ENCODE assay signal across 8 cellular contexts in genomic region chr9:61853624-61854261, GRCh38.
DNase-seq lines count a peak whose midpoint lies in the region; ATAC-seq and TF ChIP-seq lines count a peak whose summit lies in the region.
"Not testable (repeated sequence)": the region's sequence is repeated elsewhere in the genome, so short reads cannot be mapped to it uniquely, and the experiment has no call there.

No MANE protein-coding gene starts in this region.

- peak overlapping the region in 1 of 4 donors; percentile 20 for H3K27ac ChIP-seq in gastrocnemius medialis

- not testable (repeated sequence) for H3K4me1 ChIP-seq in gastrocnemius medialis

- peak; percentile 69 to 79 for DNase-seq in activated CD4-positive, alpha-beta T cell treated with anti-CD3 and anti-CD28 coated beads for 24 hours (ENCODE audit: low read depth in 2 of 2)
- peak; percentile 73 for DNase-seq in activated gamma-delta T cell treated with Interleukin-2 at 50 U/mL for 16 hours
- peak; percentile 85 for DNase-seq in left cardiac atrium
- DNase-seq in gastrocnemius medialis: peak; percentile 57 to 78
- DNase-seq in stimulated activated CD8-positive, alpha-beta memory T cell treated with anti-CD3 and anti-CD28 coated beads, Interleukin-7, amount 100 ng/mL, for 24 hours (ENCODE audit: low read depth): peak; percentile 79

- not testable (repeated sequence) for TF ChIP-seq POLR2A in gastrocnemius medialis (IDR thresholded peaks at IDR 0.05)

- ATAC-seq in GM18498 (IDR thresholded peaks at IDR 0.05; ENCODE audit: unreplicated experiment): peak; percentile 78
- peak; percentile 75 for ATAC-seq in GM21619 (IDR thresholded peaks at IDR 0.05; ENCODE audit: unreplicated experiment)
- peak; percentile 81 for ATAC-seq in HG03354 (IDR thresholded peaks at IDR 0.05; ENCODE audit: poor library complexity, severe bottlenecking, unreplicated experiment)
- peak; percentile 67 to 79 for ATAC-seq in left cardiac atrium
- ATAC-seq in gastrocnemius medialis: peak in 1 of 2 donors; percentile 68

- intact Hi-C loops in left cardiac atrium (cut with DNase I); gastrocnemius medialis (cut with DNase I; ENCODE audit: low total_unique reads): not testable (repeated sequence)

- H3K36me3 ChIP-seq in gastrocnemius medialis: not testable (repeated sequence)

- H3K27me3 ChIP-seq in gastrocnemius medialis: not testable (repeated sequence)

- not testable (repeated sequence) for H3K9me3 ChIP-seq in gastrocnemius medialis

- H3K4me3 ChIP-seq in gastrocnemius medialis: peak overlapping the region in 3 of 4 donors; percentile 41 to 56 (median 51)

- not testable (repeated sequence) for TF ChIP-seq CTCF in gastrocnemius medialis (IDR thresholded peaks at IDR 0.05 in 4 of 5, conservative IDR thresholded peaks at IDR 0.05 in 1 of 5)

- in situ Hi-C loops in gastrocnemius medialis (cut with MboI; ENCODE audit: low sequenced_read_pairs in 4 of 4): not testable (repeated sequence)
